8 cellular contexts compared by ENCODE assay signal in genomic region chr18:30889582-30890301, GRCh38.
DNase-seq lines count a peak whose midpoint lies in the region; ATAC-seq and TF ChIP-seq lines count a peak whose summit lies in the region.

No MANE protein-coding gene starts in this region.

- TF ChIP-seq CTCF in epithelial cell of esophagus (IDR thresholded peaks at IDR 0.05; ENCODE audit: insufficient read depth, low read depth, low read length, missing control alignments): peak; percentile 63
- no peak for TF ChIP-seq CTCF in psoas muscle (IDR thresholded peaks at IDR 0.05)
- no peak for TF ChIP-seq CTCF in ascending aorta (IDR thresholded peaks at IDR 0.05)

- H3K27me3 ChIP-seq in trophoblast cell (ENCODE audit: insufficient read depth, low read length) (no peaks in the 10 kb centered on the region), psoas muscle (ENCODE audit: insufficient read depth in 3 of 3, low read length in 2 of 3) (no peaks in the 10 kb centered on the region), ascending aorta (no peaks in the 10 kb centered on the region)

- DNase-seq in H4 (ENCODE audit: low spot score): peak; percentile 41
- peak; percentile 18 for DNase-seq in NCI-H69 (lab: John Stamatoyannopoulos, UW)
- DNase-seq in epithelial cell of esophagus (ENCODE audit: low read depth): peak; percentile 46
- peak; percentile 16 to 21 for DNase-seq in trophoblast cell
- DNase-seq in psoas muscle: no peak
- no peak for DNase-seq in SKM-1 (lab: John Stamatoyannopoulos, UW; ENCODE audit: unreplicated experiment)
- DNase-seq in ascending aorta (ENCODE audit: low spot score in 2 of 2): no peak

- H3K4me2 ChIP-seq in trophoblast cell (ENCODE audit: low read length): no peak overlapping the region

- H3K4me1 ChIP-seq in trophoblast cell (ENCODE audit: control insufficient read depth in 1 of 2, insufficient read depth in 2 of 2, low read length in 2 of 2) (no peaks in the 10 kb centered on the region), psoas muscle (no peaks in the 10 kb centered on the region), ascending aorta (no peaks in the 10 kb centered on the region)

- H3K9me3 ChIP-seq in trophoblast cell (ENCODE audit: insufficient read depth, low read depth, low read length) (no peaks in the 10 kb centered on the region), psoas muscle (no peaks in the 10 kb centered on the region), ascending aorta (no peaks in the 10 kb centered on the region)

- no peaks in the 10 kb centered on the region for H3K79me2 ChIP-seq in trophoblast cell (ENCODE audit: control insufficient read depth, insufficient read depth, low read length, poor library complexity)

- no peak overlapping the region for H3K14ac ChIP-seq in trophoblast cell (ENCODE audit: low read length)

- no peak overlapping the region for H3K4ac ChIP-seq in trophoblast cell (ENCODE audit: low read depth, low read length)

- no peak overlapping the region for H4K12ac ChIP-seq in trophoblast cell (ENCODE audit: low read depth, low read length)

- H3K9ac ChIP-seq in trophoblast cell (ENCODE audit: low read length): no peak overlapping the region

- H4K91ac ChIP-seq in trophoblast cell (ENCODE audit: low read depth, low read length): no peak overlapping the region

- H3K4me3 ChIP-seq in epithelial cell of esophagus (ENCODE audit: low read length) (no peak overlapping the region), trophoblast cell (ENCODE audit: low read depth, low read length) (no peak overlapping the region), psoas muscle (no peak overlapping the region), ascending aorta (no peak overlapping the region)

- ATAC-seq in psoas muscle (no peak), GM21786 (IDR thresholded peaks at IDR 0.05; ENCODE audit: unreplicated experiment) (no peak)

- intact Hi-C loops in psoas muscle (cut with DNase I): no loop called here
- intact Hi-C loops in ascending aorta (cut with DNase I): no loop called here

- H3K36me3 ChIP-seq in trophoblast cell (ENCODE audit: control insufficient read depth in 1 of 2, insufficient read depth in 2 of 2, low read length in 2 of 2): no peaks in the 10 kb centered on the region
- no peaks in the 10 kb centered on the region for H3K36me3 ChIP-seq in psoas muscle (ENCODE audit: insufficient read depth in 1 of 2, low read depth in 1 of 2)
- H3K36me3 ChIP-seq in ascending aorta: no peaks in the 10 kb centered on the region

- no peak overlapping the region for H2BK5ac ChIP-seq in trophoblast cell (ENCODE audit: low read depth, low read length, poor library complexity)

- no peak overlapping the region for H2AK5ac ChIP-seq in trophoblast cell (ENCODE audit: low read length)

- H2BK12ac ChIP-seq in trophoblast cell (ENCODE audit: low read length): no peak overlapping the region

- no peak overlapping the region for H2AFZ ChIP-seq in trophoblast cell (ENCODE audit: insufficient read depth, low read length, poor library complexity)

- WGBS in trophoblast cell (ENCODE audit: extremely low coverage, insufficient coverage, insufficient read length): no CpG with 5 or more reads among the region's 5 CpGs
- 35 to 42% (median 37%) methylated on average over 5 of the region's 5 CpGs for WGBS in psoas muscle, 3 donors

- H3K18ac ChIP-seq in trophoblast cell (ENCODE audit: low read length): no peak overlapping the region

- H4K8ac ChIP-seq in trophoblast cell (ENCODE audit: low read depth, low read length): no peak overlapping the region

- no peak overlapping the region for H2BK120ac ChIP-seq in trophoblast cell (ENCODE audit: insufficient read depth, low read length, poor library complexity)

- H3K23ac ChIP-seq in trophoblast cell (ENCODE audit: low read length): no peak overlapping the region

- no peaks in the 10 kb centered on the region for H3K79me1 ChIP-seq in trophoblast cell (ENCODE audit: low read length)

- H3K27ac ChIP-seq in trophoblast cell (ENCODE audit: low read depth, low read length) (no peak overlapping the region), psoas muscle (no peak overlapping the region), ascending aorta (no peak overlapping the region)

Comparison
In these comparisons a context has a peak if more than half of its experiments do, and no peak if none do; other contexts are left out.
1. DNase-seq: peak in H4 (single experiment), NCI-H69 (single experiment), epithelial cell of esophagus (single experiment) and trophoblast cell (2 of 2); none in psoas muscle (0 of 2), SKM-1 (single experiment) and ascending aorta (0 of 2).